8 cellular contexts compared by ENCODE assay signal in genomic region chr22:22431271-22432220, GRCh38.
A peak's percentile ranks its signal among the peaks of the same experiment; 100 is the strongest.
DNase-seq lines count a peak whose midpoint lies in the region; ATAC-seq and TF ChIP-seq lines count a peak whose summit lies in the region.

No MANE protein-coding gene starts in this region.

- TF ChIP-seq CTCF in HL-60 (IDR thresholded peaks at IDR 0.05; ENCODE audit: insufficient read depth, low read length), result peak; percentile 26
- TF ChIP-seq CTCF in PC-9 (conservative IDR thresholded peaks at IDR 0.05), result peak; percentile 71
- TF ChIP-seq CTCF in foreskin keratinocyte (conservative IDR thresholded peaks at IDR 0.05), result peak; percentile 63

- H3K79me2 ChIP-seq in PC-9 (ENCODE audit: low read depth), result no peaks in the 10 kb centered on the region

- no peaks in the 10 kb centered on the region for H3K36me3 ChIP-seq in PC-9 (ENCODE audit: low read depth)

- peak; percentile 76 for ATAC-seq in foreskin keratinocyte
- no peak for ATAC-seq in GM18498 (IDR thresholded peaks at IDR 0.05; ENCODE audit: unreplicated experiment)
- ATAC-seq in GM21423 (IDR thresholded peaks at IDR 0.05; ENCODE audit: unreplicated experiment), result no peak

- H3F3A ChIP-seq in PC-9 (ENCODE audit: insufficient read depth, low read depth), result no peaks in the 10 kb centered on the region

- no peak overlapping the region for H2AFZ ChIP-seq in PC-9

- H3K9me3 ChIP-seq in PC-9 (ENCODE audit: insufficient read depth, low read depth), result no peaks in the 10 kb centered on the region

- no peak overlapping the region for H3K4me3 ChIP-seq in HL-60 (replicated peaks; ENCODE audit: insufficient read depth, low read length)
- no peak overlapping the region for H3K4me3 ChIP-seq in PC-9

- POLR2A ChIA-PET in PC-9 (lab: Charles Lee; ENCODE audit: unreplicated experiment), result no interaction called here

- no peak overlapping the region for H3K4me2 ChIP-seq in PC-9

- peaks cover 12% of the 10 kb centered on the region for H3K27me3 ChIP-seq in HL-60 (ENCODE audit: insufficient read depth, poor library complexity, severe bottlenecking)
- peaks cover 12% of the 10 kb centered on the region; the same call in 1 of the 2 replicates for H3K27me3 ChIP-seq in PC-9 (ENCODE audit: insufficient read depth, low read depth)
- peaks cover 2% of the 10 kb centered on the region for H3K27me3 ChIP-seq in foreskin keratinocyte

- DNase-seq in DMS53 treated with DMSO at 0.1 percent for 48 hours (lab: John Stamatoyannopoulos, UW; ENCODE audit: unreplicated experiment) (peak; percentile 23), HL-60 (ENCODE audit: low read depth in 1 of 2, low spot score in 1 of 2) (peak in 1 of 2 experiments; percentile 63), PC-9 (peak in 1 of 2 experiments; percentile 24), foreskin keratinocyte (peak in 1 of 2 donors; percentile 26), pons (ENCODE audit: low spot score) (peak; percentile 58)
- DNase-seq in activated T-cell treated with anti-CD3 and anti-CD28 coated beads, Interleukin-2, amount 50 U/mL, for 48 hours, result peak; percentile 68 to 72

- intact Hi-C loops in PC-9 (cut with micrococcal nuclease; ENCODE audit: unreplicated experiment), result no loop called here

- CTCF ChIA-PET in PC-9 (lab: Charles Lee), result interaction anchor here (0.6 kb wide), 1 partner anchor 1056 kb away, joined by 4 read pairs; no protein-coding TSS in a partner anchor

- H3K27ac ChIP-seq in HL-60 (replicated peaks), result no peak overlapping the region
- H3K27ac ChIP-seq in PC-9, result no peak overlapping the region
- no peak overlapping the region for H3K27ac ChIP-seq in foreskin keratinocyte

- H3K9me2 ChIP-seq in PC-9 (ENCODE audit: insufficient read depth), result no peaks in the 10 kb centered on the region

- no TSS peak for BruUV-seq in PC-9 (replicated peaks; lab: Mats Ljungman, UMichigan)

- no peaks in the 10 kb centered on the region for H4K20me1 ChIP-seq in PC-9 (ENCODE audit: insufficient read depth)

- H3K4me1 ChIP-seq in PC-9 (replicated peaks; ENCODE audit: insufficient read depth) (no peaks in the 10 kb centered on the region), foreskin keratinocyte (no peaks in the 10 kb centered on the region)
